ENCODE assay signal across 7 cellular contexts in genomic region chr3:152258448-152259302, GRCh38. TPM values are rescaled to one million over a fixed set of nuclear protein-coding genes. Genes with fewer than 3 reads are reported as not detected.
DNase-seq lines count a peak whose midpoint lies in the region; ATAC-seq and TF ChIP-seq lines count a peak whose summit lies in the region.

No MANE protein-coding gene starts in this region.

- H4K91ac ChIP-seq in IMR-90 (ENCODE audit: insufficient read depth, low read depth, low read length): peak overlapping the region; percentile 47

- H3K4me3 ChIP-seq in IMR-90 (ENCODE audit: insufficient read depth, low read depth, low read length): no peak overlapping the region
- H3K4me3 ChIP-seq in dorsolateral prefrontal cortex: peak overlapping the region in 5 of 59 donors; percentile 3 to 31 (median 5)

- TF ChIP-seq CTCF in IMR-90 (conservative IDR thresholded peaks at IDR 0.05; ENCODE audit: low read depth, low read length) (no peak), dorsolateral prefrontal cortex (IDR thresholded peaks at IDR 0.05 in 54 of 56, conservative IDR thresholded peaks at IDR 0.05 in 2 of 56; ENCODE audit: low read depth in 1 of 56, partially characterized antibody in 56 of 56) (no peak)

- peak overlapping the region; percentile 64; the same call in 1 of the 2 replicates for H3K18ac ChIP-seq in IMR-90 (ENCODE audit: low read depth, low read length)

- CTCF ChIA-PET in IMR-90 (lab: Yijun Ruan, JAX): interaction anchor here (0.9 kb wide), 1 partner anchor 80 kb away, joined by 3 read pairs; no protein-coding TSS in a partner anchor

- peak overlapping the region; percentile 62; the same call in 1 of the 2 replicates for H3K4me2 ChIP-seq in IMR-90 (ENCODE audit: low read depth, low read length)

- H2AK9ac ChIP-seq in IMR-90 (replicated peaks; ENCODE audit: low read depth, low read length, poor library complexity): no peak overlapping the region

- no peak overlapping the region for H4K8ac ChIP-seq in IMR-90 (ENCODE audit: low read depth in 2 of 2, low read length in 2 of 2)

- no peak for TF ChIP-seq RAD21 in IMR-90 (IDR thresholded peaks at IDR 0.05; ENCODE audit: low read length)

- H3K4me1 ChIP-seq in IMR-90 (ENCODE audit: control insufficient read depth, insufficient read depth, low read length): peaks cover 10% of the 10 kb centered on the region; the same call in 1 of the 2 replicates

- no peak overlapping the region for H3K27ac ChIP-seq in IMR-90 (ENCODE audit: insufficient read depth, low read length)
- H3K27ac ChIP-seq in dorsolateral prefrontal cortex: peak overlapping the region in 2 of 59 donors; percentile 3 to 62

- no peak overlapping the region; the same call in 1 of the 2 replicates for H4K5ac ChIP-seq in IMR-90 (ENCODE audit: low read depth, low read length)

- DNase-seq in IMR-90: peak; percentile 95
- peak; percentile 73 for DNase-seq in activated CD4-positive, alpha-beta T cell treated with anti-CD3 and anti-CD28 coated beads for 48 hours
- peak; percentile 72 for DNase-seq in pulmonary artery endothelial cell (ENCODE audit: low read depth, low spot score)
- DNase-seq in NCI-H82 treated with DMSO at 0.1 percent for 48 hours (lab: John Stamatoyannopoulos, UW; ENCODE audit: unreplicated experiment): no peak
- no peak for DNase-seq in dorsolateral prefrontal cortex

- no TSS peak for BruUV-seq in IMR-90 (replicated peaks; lab: Mats Ljungman, UMichigan)

- ATAC-seq in GM19455 (IDR thresholded peaks at IDR 0.05; ENCODE audit: unreplicated experiment): peak; percentile 39
- ATAC-seq in IMR-90 (ENCODE audit: low read depth): peak; percentile 88
- ATAC-seq in esophagus mucosa: peak; percentile 93

- no peaks in the 10 kb centered on the region for H3K27me3 ChIP-seq in IMR-90 (ENCODE audit: control insufficient read depth, insufficient read depth, low read length)
- H3K27me3 ChIP-seq in dorsolateral prefrontal cortex: no peaks in the 10 kb centered on the region

- peak overlapping the region; percentile 72; the same call in 1 of the 2 replicates for H3K23ac ChIP-seq in IMR-90 (ENCODE audit: low read depth, low read length)

- H3K56ac ChIP-seq in IMR-90 (ENCODE audit: extremely low read depth, insufficient read depth, low read length): no peak overlapping the region

- intact Hi-C loops in IMR-90 (cut with micrococcal nuclease): no loop called here
- intact Hi-C loops in dorsolateral prefrontal cortex (cut with DNase I): no loop called here

- no peak overlapping the region for H3K9ac ChIP-seq in IMR-90 (ENCODE audit: low read depth, low read length)

- POLR2A ChIA-PET in IMR-90 (lab: Charles Lee; ENCODE audit: unreplicated experiment): no interaction called here

- H3K79me1 ChIP-seq in IMR-90 (ENCODE audit: low read depth in 1 of 2, low read length in 2 of 2): no peaks in the 10 kb centered on the region; a peak in 1 of 4 replicates

- in situ Hi-C loops in IMR-90 (cut with MboI; ENCODE audit: low sequenced_read_pairs): no loop called here

- H3K9me3 ChIP-seq in IMR-90 (ENCODE audit: control insufficient read depth, insufficient read depth, low read length): no peaks in the 10 kb centered on the region

- 0% methylated on average over 1 of the region's 6 CpGs; no CpG with 5 or more reads in 1 of the 2 experiments for WGBS in IMR-90 (ENCODE audit: extremely low coverage in 2 of 2, insufficient read length in 1 of 2), 2 experiments

- dilution Hi-C loops in IMR-90 (cut with HindIII; ENCODE audit: low sequenced_read_pairs, unreplicated experiment): no loop called here

- H3K4ac ChIP-seq in IMR-90 (ENCODE audit: low read depth, low read length): peak overlapping the region; percentile 3; the same call in 1 of the 2 replicates

- peak overlapping the region; percentile 59 for H2BK120ac ChIP-seq in IMR-90 (ENCODE audit: low read depth, low read length)

- no peaks in the 10 kb centered on the region for H3K36me3 ChIP-seq in IMR-90 (ENCODE audit: control insufficient read depth, insufficient read depth, low read length)

- H2BK5ac ChIP-seq in IMR-90 (ENCODE audit: low read depth, low read length, poor library complexity, severe bottlenecking): peak overlapping the region; percentile 73

- no peak overlapping the region for H2AK5ac ChIP-seq in IMR-90 (ENCODE audit: low read depth, low read length)

- no peak for TF ChIP-seq POLR2A in IMR-90 (IDR thresholded peaks at IDR 0.05; ENCODE audit: low read depth, low read length)

- peak overlapping the region; percentile 21; the same call in 1 of the 2 replicates for H2BK20ac ChIP-seq in IMR-90 (ENCODE audit: low read depth, low read length)

- H3K14ac ChIP-seq in IMR-90 (replicated peaks; ENCODE audit: low read depth, low read length): no peak overlapping the region; the same call in 1 of the 2 replicates

- H2BK15ac ChIP-seq in IMR-90 (ENCODE audit: low read depth, low read length): no peak overlapping the region

- no peaks in the 10 kb centered on the region for H3K9me1 ChIP-seq in IMR-90 (ENCODE audit: insufficient read depth, low read length)

- H4K20me1 ChIP-seq in IMR-90 (ENCODE audit: insufficient read depth, low read length): no peaks in the 10 kb centered on the region

- H2AFZ ChIP-seq in IMR-90 (replicated peaks; ENCODE audit: low read length, poor library complexity): no peak overlapping the region

TF ChIP-seq in IMR-90, 13 proteins besides CTCF, POLR2A, EP300 and RAD21:
- TF ChIP-seq BHLHE40 (IDR thresholded peaks at IDR 0.05; ENCODE audit: low read depth, low read length): peak; percentile 92
- peak; percentile 31; the same call in 1 of the 2 replicates for TF ChIP-seq RFX5 (IDR thresholded peaks at IDR 0.05; ENCODE audit: low read depth, low read length)
- TF ChIP-seq MAFK (IDR thresholded peaks at IDR 0.05; ENCODE audit: low read depth, low read length): no peak
- no peak for TF ChIP-seq MXI1 (IDR thresholded peaks at IDR 0.05; ENCODE audit: borderline replicate concordance, low read depth, low read length)
- no peak for TF ChIP-seq SMC3 (IDR thresholded peaks at IDR 0.05; ENCODE audit: low read depth, low read length)
- no peak for TF ChIP-seq NFE2L2 (IDR thresholded peaks at IDR 0.05; ENCODE audit: low read depth, low read length)
- TF ChIP-seq, protein P1, sequence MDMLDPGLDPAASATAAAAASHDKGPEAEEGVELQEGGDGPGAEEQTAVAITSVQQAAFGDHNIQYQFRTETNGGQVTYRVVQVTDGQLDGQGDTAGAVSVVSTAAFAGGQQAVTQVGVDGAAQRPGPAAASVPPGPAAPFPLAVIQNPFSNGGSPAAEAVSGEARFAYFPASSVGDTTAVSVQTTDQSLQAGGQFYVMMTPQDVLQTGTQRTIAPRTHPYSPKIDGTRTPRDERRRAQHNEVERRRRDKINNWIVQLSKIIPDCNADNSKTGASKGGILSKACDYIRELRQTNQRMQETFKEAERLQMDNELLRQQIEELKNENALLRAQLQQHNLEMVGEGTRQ (IDR thresholded peaks at IDR 0.05; ENCODE audit: low read depth, low read length): peak; percentile 82
- peak; percentile 100 for TF ChIP-seq CEBPB (IDR thresholded peaks at IDR 0.05; ENCODE audit: low read depth, low read length)
- TF ChIP-seq RCOR1 (IDR thresholded peaks at IDR 0.05; ENCODE audit: insufficient replicate concordance, low read length): peak; percentile 66
- TF ChIP-seq FOS (IDR thresholded peaks at IDR 0.05; ENCODE audit: low read depth, low read length): peak; percentile 94

RNA-seq across cellular contexts. Expression of gene MBNL1, which starts 10.1 kb away (rescaled TPM):
- total RNA-seq in IMR-90 (2012; rRNA removed): 515 and 664 TPM in 2 replicates
- polyA plus RNA-seq in IMR-90 (2012; rRNA removed): 127 and 129 TPM in 2 replicates
- polyA plus RNA-seq in IMR-90 (2012; cell fraction: cytosol; rRNA removed): 41.6 and 47.4 TPM in 2 replicates
- 48.0 and 82.1 TPM in 2 replicates for polyA plus RNA-seq in IMR-90 (2012; cell fraction: nucleus; rRNA removed; ENCODE audit: low replicate concordance)
- total RNA-seq in esophagus mucosa: 95.4 TPM
- total RNA-seq in pulmonary artery endothelial cell: 361 and 452 TPM in 2 replicates
- total RNA-seq in dorsolateral prefrontal cortex: 100 to 1,000 TPM; 106 to 168 (median 132) TPM

Comparison
In these comparisons a context has a peak if more than half of its experiments do, and no peak if none do; other contexts are left out.
1. ATAC-seq: peak in every context shown above with its lines; median percentile 93 in esophagus mucosa; 88 in IMR-90; 39 in GM19455.
2. DNase-seq: peak in IMR-90 (single experiment), activated CD4-positive, alpha-beta T cell treated with anti-CD3 and anti-CD28 coated beads for 48 hours (single experiment) and pulmonary artery endothelial cell (single experiment); none in NCI-H82 treated with DMSO at 0.1 percent for 48 hours (single experiment) and dorsolateral prefrontal cortex (0 of 10).